ENCODE assay signal across 8 cellular contexts in the genomic region with DNA sequence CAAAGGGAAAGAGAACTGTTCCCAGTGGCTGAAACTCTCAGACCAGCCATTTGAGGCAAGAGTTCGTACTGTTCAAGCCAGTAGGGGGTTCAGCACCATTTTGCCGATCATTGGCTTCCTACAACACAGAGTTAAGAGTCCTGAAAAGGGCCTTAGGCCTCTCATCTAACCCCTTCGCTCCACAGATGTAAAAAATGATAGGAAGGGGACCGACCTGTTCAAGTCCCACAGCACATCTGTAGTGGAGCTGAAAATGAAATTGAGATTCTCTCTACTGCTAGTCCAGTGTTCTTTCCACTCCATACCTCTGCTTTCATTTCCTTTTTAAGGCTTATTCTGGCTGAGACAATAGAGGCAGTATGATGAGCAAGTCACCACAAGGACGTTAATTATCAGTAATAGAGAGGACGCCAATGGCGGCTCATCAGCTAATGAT. TPM values are rescaled to one million over a fixed set of nuclear protein-coding genes. Genes with fewer than 3 reads are reported as not detected.
A peak's percentile ranks its signal among the peaks of the same experiment; 100 is the strongest.
DNase-seq lines count a peak whose midpoint lies in the region; ATAC-seq, FAIRE-seq and TF ChIP-seq lines count a peak whose summit lies in the region.

No MANE protein-coding gene starts in this region.

- TF ChIP-seq POLR2A in gastroesophageal sphincter (IDR thresholded peaks at IDR 0.05) = peak in 1 of 2 donors; percentile 27
- no peak for TF ChIP-seq POLR2A in suprapubic skin (IDR thresholded peaks at IDR 0.05)

- WGBS in gastroesophageal sphincter (ENCODE audit: low coverage in 1 of 2), 2 donors = 9 to 17% methylated on average over 5 of the region's 7 CpGs
- WGBS in suprapubic skin = 58% methylated on average over 7 of the region's 7 CpGs
- 72 to 85% (median 83%) methylated on average over 7 of the region's 7 CpGs for WGBS in small intestine, 3 donors

- TF ChIP-seq CTCF in gastroesophageal sphincter (IDR thresholded peaks at IDR 0.05) (peak in 3 of 4 experiments; percentile 11 to 42 (median 19)), suprapubic skin (IDR thresholded peaks at IDR 0.05) (no peak)

- no peak overlapping the region for H3K27ac Mint-ChIP-seq in activated T-cell treated with anti-CD3 and anti-CD28 coated beads, Interleukin-2, amount 50 U/mL, for 24 hours

- no peaks in the 10 kb centered on the region for H3K36me3 Mint-ChIP-seq in activated T-cell treated with anti-CD3 and anti-CD28 coated beads, Interleukin-2, amount 50 U/mL, for 24 hours (ENCODE audit: low read depth)

- H3K4me1 ChIP-seq in HUES48 (ENCODE audit: control insufficient read depth, insufficient read depth, low read length) (peaks cover 17% of the 10 kb centered on the region), gastroesophageal sphincter (peaks cover 3 to 79% (median 15%) of the 10 kb centered on the region in 3 donors), suprapubic skin (peaks cover 8% of the 10 kb centered on the region), small intestine (ENCODE audit: control insufficient read depth in 2 of 2, insufficient read depth in 1 of 2, low read depth in 1 of 2, low read length in 1 of 2) (peaks cover 0 to 2% of the 10 kb centered on the region in 2 donors)

- peak overlapping the region; percentile 20; the same call in 1 of the 2 replicates for H3K4me3 ChIP-seq in HUES48 (ENCODE audit: low read depth, low read length)
- H3K4me3 ChIP-seq in gastroesophageal sphincter = peak overlapping the region; percentile 56 to 79
- H3K4me3 ChIP-seq in suprapubic skin = peak overlapping the region; percentile 41
- no peak overlapping the region for H3K4me3 ChIP-seq in small intestine (ENCODE audit: low read depth in 1 of 2, low read length in 2 of 2)

- H3K27me3 ChIP-seq in HUES48 (ENCODE audit: control insufficient read depth, insufficient read depth, low read length) (no peaks in the 10 kb centered on the region), gastroesophageal sphincter (no peaks in the 10 kb centered on the region), suprapubic skin (no peaks in the 10 kb centered on the region), small intestine (ENCODE audit: control insufficient read depth in 2 of 2, insufficient read depth in 2 of 2, low read length in 2 of 2) (no peaks in the 10 kb centered on the region)

- ATAC-seq in GM19351 (IDR thresholded peaks at IDR 0.05; ENCODE audit: unreplicated experiment) (peak; percentile 69), gastroesophageal sphincter (peak; percentile 27), GM21825 (IDR thresholded peaks at IDR 0.05; ENCODE audit: unreplicated experiment) (no peak)

- H3K9ac ChIP-seq in HUES48 (ENCODE audit: low read depth, low read length) = peak overlapping the region; percentile 52; the same call in 1 of the 2 replicates

- H3K36me3 ChIP-seq in HUES48 (ENCODE audit: control insufficient read depth, insufficient read depth, low read length) (no peaks in the 10 kb centered on the region), gastroesophageal sphincter (no peaks in the 10 kb centered on the region), suprapubic skin (no peaks in the 10 kb centered on the region), small intestine (ENCODE audit: control insufficient read depth in 2 of 2, insufficient read depth in 2 of 2, low read length in 2 of 2) (no peaks in the 10 kb centered on the region)

- no peaks in the 10 kb centered on the region for H3K27me3 Mint-ChIP-seq in activated T-cell treated with anti-CD3 and anti-CD28 coated beads, Interleukin-2, amount 50 U/mL, for 24 hours

- H3K9me3 Mint-ChIP-seq in activated T-cell treated with anti-CD3 and anti-CD28 coated beads, Interleukin-2, amount 50 U/mL, for 24 hours = no peaks in the 10 kb centered on the region

- TF ChIP-seq EP300 in gastroesophageal sphincter (IDR thresholded peaks at IDR 0.05) = no peak
- no peak for TF ChIP-seq EP300 in suprapubic skin (IDR thresholded peaks at IDR 0.05)

- H3K9me3 ChIP-seq in HUES48 (ENCODE audit: control insufficient read depth, insufficient read depth, low read length) = no peaks in the 10 kb centered on the region
- no peaks in the 10 kb centered on the region for H3K9me3 ChIP-seq in gastroesophageal sphincter
- H3K9me3 ChIP-seq in suprapubic skin = no peaks in the 10 kb centered on the region
- no peaks in the 10 kb centered on the region for H3K9me3 ChIP-seq in small intestine (ENCODE audit: control insufficient read depth, low read depth)

- H3K4me1 Mint-ChIP-seq in activated T-cell treated with anti-CD3 and anti-CD28 coated beads, Interleukin-2, amount 50 U/mL, for 24 hours (ENCODE audit: low read depth) = peaks cover 1% of the 10 kb centered on the region

- H3K4me3 Mint-ChIP-seq in activated T-cell treated with anti-CD3 and anti-CD28 coated beads, Interleukin-2, amount 50 U/mL, for 24 hours = no peak overlapping the region

- DNase-seq in suprapubic skin (ENCODE audit: low spot score in 2 of 2) (no peak), small intestine (no peak), HUDEP-2 (lab: John Stamatoyannopoulos, UW; ENCODE audit: unreplicated experiment in 76 of 76) (no peak)
- DNase-seq in activated T-cell treated with anti-CD3 and anti-CD28 coated beads, Interleukin-2, amount 50 U/mL, for 24 hours = no peak

- FAIRE-seq in small intestine (lab: Jason Lieb, UNC) = no peak

- H3K27ac ChIP-seq in HUES48 (ENCODE audit: low read depth, low read length) = no peak overlapping the region
- H3K27ac ChIP-seq in gastroesophageal sphincter = peak overlapping the region; percentile 85 to 93 (median 88)
- peak overlapping the region; percentile 87 for H3K27ac ChIP-seq in suprapubic skin
- H3K27ac ChIP-seq in small intestine (ENCODE audit: low read depth in 1 of 2, low read length in 1 of 2) = peak overlapping the region in 1 of 2 donors; percentile 83

RNA-seq across cellular contexts. Expression of a gene that starts 1.1 kb away (rescaled TPM):
- total RNA-seq in gastroesophageal sphincter (100 to 1,000 TPM; 165 to 241 (median 199) TPM), suprapubic skin (10 to 100 TPM in 2 of 4 donors, 1 to 10 TPM in 2; 7.7 to 50.2 (median 13.8) TPM)
- 10 to 100 TPM in 1 of 3 donors, 1 to 10 TPM in 1, under 1 TPM in 1; 0.89 to 11.1 (median 2.7) TPM for polyA plus RNA-seq in small intestine

Comparison
In these comparisons a context has a peak if more than half of its experiments do, and no peak if none do; other contexts are left out.
1. H3K4me3 ChIP-seq: peak in HUES48 (single experiment), gastroesophageal sphincter (2 of 2) and suprapubic skin (single experiment); none in small intestine (0 of 2).
2. CTCF ChIP-seq: peak in gastroesophageal sphincter (3 of 4); none in suprapubic skin (0 of 2).